ENCODE assay signal across 18 cellular contexts in the genomic region with DNA sequence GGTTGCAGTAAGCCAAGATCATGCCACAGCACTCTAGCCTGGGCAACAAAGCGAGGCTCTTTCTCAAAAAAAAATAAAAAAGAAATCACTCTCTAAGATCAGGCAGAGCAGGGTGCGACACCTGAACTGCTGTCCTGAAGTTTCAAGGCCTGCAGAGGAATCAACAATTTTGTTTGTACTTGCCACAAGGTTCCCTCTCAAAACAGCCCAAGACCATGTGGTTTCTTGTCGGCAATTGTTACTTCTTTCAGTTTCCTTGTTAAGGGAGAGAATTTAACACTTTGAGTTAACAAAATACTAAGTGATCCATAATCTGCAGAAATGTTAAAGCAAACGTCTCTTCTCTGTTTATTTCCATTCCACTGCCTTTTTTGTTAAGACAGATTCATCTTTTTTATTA. TPM values are rescaled to one million over a fixed set of nuclear protein-coding genes. Genes with fewer than 3 reads are reported as not detected.
DNase-seq lines count a peak whose midpoint lies in the region; ATAC-seq and TF ChIP-seq lines count a peak whose summit lies in the region.
"Had no signal": no experiment of that assay in that cellular context is flagged by ENCODE, and none has a peak within 500 bp of the region (broad histone marks: within the 10 kb centered on the region; RNA-seq: fewer than 3 reads in every experiment).

No MANE protein-coding gene starts in this region.

- H3K4me1 ChIP-seq in left ventricle myocardium inferior (peaks cover 73% of the 10 kb centered on the region), right atrium auricular region (peaks cover 0 to 43% of the 10 kb centered on the region in 2 donors), adrenal gland (replicated peaks in 1 of 2) (peaks cover 23 to 43% of the 10 kb centered on the region in 2 donors)

- H3K36me3 ChIP-seq in left ventricle myocardium inferior: no peaks in the 10 kb centered on the region
- H3K36me3 ChIP-seq in right atrium auricular region: no peaks in the 10 kb centered on the region
- H3K36me3 ChIP-seq in adrenal gland (replicated peaks in 1 of 2): no peaks in the 10 kb centered on the region
- H3K36me3 ChIP-seq: left lung, tibial artery had no signal

- H3K4me3 ChIP-seq in left ventricle myocardium inferior (no peak overlapping the region), right atrium auricular region (no peak overlapping the region), adrenal gland (no peak overlapping the region)
- H3K4me3 ChIP-seq: heart left ventricle, left lung, tibial artery had no signal

- H3K9me3 ChIP-seq in left ventricle myocardium inferior (replicated peaks) (no peaks in the 10 kb centered on the region), right atrium auricular region (no peaks in the 10 kb centered on the region), adrenal gland (replicated peaks in 1 of 3) (no peaks in the 10 kb centered on the region)
- H3K9me3 ChIP-seq: heart left ventricle, left lung, SK-N-SH, tibial artery had no signal

- 38 to 48% (median 41%) methylated on average over 4 of the region's 4 CpGs for WGBS in adrenal gland, 4 donors

- TF ChIP-seq CTCF in left ventricle myocardium inferior (IDR thresholded peaks at IDR 0.05; ENCODE audit: borderline replicate concordance) (no peak), right atrium auricular region (IDR thresholded peaks at IDR 0.05) (no peak), adrenal gland (IDR thresholded peaks at IDR 0.05) (no peak)

- TF ChIP-seq POLR2A in adrenal gland (IDR thresholded peaks at IDR 0.05): no peak

- no peak for DNase-seq in left ventricle myocardium inferior
- no peak for DNase-seq in right atrium auricular region (ENCODE audit: low spot score)
- peak; percentile 33 for DNase-seq in MV-4-11 (lab: John Stamatoyannopoulos, UW)
- no peak for DNase-seq in adrenal gland
- DNase-seq in stimulated activated CD8-positive, alpha-beta memory T cell treated with anti-CD3 and anti-CD28 coated beads, Interleukin-4, amount 100 ng/mL, for 48 hours: no peak
- no peak for DNase-seq in SW 1271 (lab: John Stamatoyannopoulos, UW)
- DNase-seq: activated CD4-positive, CD25-positive, alpha-beta regulatory T cell; DND-41; heart left ventricle; left lung; NCI-H146; NCI-H526 treated with DMSO at 0.1 percent for 48 hours; SK-N-SH; tibial artery had no signal

- ATAC-seq in HG03196 (IDR thresholded peaks at IDR 0.05; ENCODE audit: unreplicated experiment): no peak
- ATAC-seq: left lung; stimulated activated memory B cell treated with anti-CD40 and anti-IgM and Interleukin-4, amounts not matched to agents 10 μg/mL and 1 μg/mL and 100 μg/mL, for 72 hours had no signal

- H3K27ac ChIP-seq in left ventricle myocardium inferior (replicated peaks): peak overlapping the region; percentile 77
- no peak overlapping the region for H3K27ac ChIP-seq in right atrium auricular region
- peak overlapping the region in 4 of 5 donors; percentile 15 to 71 (median 61) for H3K27ac ChIP-seq in adrenal gland
- H3K27ac ChIP-seq: left lung, RWPE1, tibial artery had no signal

- H3K27me3 ChIP-seq in left ventricle myocardium inferior (ENCODE audit: low read depth): no peaks in the 10 kb centered on the region
- no peaks in the 10 kb centered on the region for H3K27me3 ChIP-seq in right atrium auricular region
- H3K27me3 ChIP-seq in adrenal gland: no peaks in the 10 kb centered on the region
- H3K27me3 ChIP-seq: heart left ventricle, left lung, tibial artery had no signal

- intact Hi-C loops in left ventricle myocardium inferior (cut with micrococcal nuclease) (no loop called here), adrenal gland (cut with DNase I) (no loop called here)

RNA-seq across cellular contexts. Expression of a gene that starts 36.5 kb away (rescaled TPM):
- 12.9 TPM for total RNA-seq in left ventricle myocardium inferior
- 10 to 100 TPM; 14.0 to 14.5 TPM for total RNA-seq in right atrium auricular region
- total RNA-seq in adrenal gland: 10 to 100 TPM; 25.2 to 48.4 (median 29.6) TPM
- 10 to 100 TPM; 15.1 to 45.4 (median 20.7) TPM for polyA plus RNA-seq in adrenal gland

RNA-seq across cellular contexts. Expression of a gene that starts 46.6 kb away (rescaled TPM):
- total RNA-seq in left ventricle myocardium inferior (1.0 TPM), right atrium auricular region (under 1 TPM in 1 of 2 donors, not detected in 1; 0.28 TPM), adrenal gland (1 to 10 TPM in 3 of 8 donors, under 1 TPM in 1, not detected in 4; 0.61 to 4.0 (median 1.2) TPM)
- polyA plus RNA-seq in adrenal gland: under 1 TPM in 2 of 3 donors, not detected in 1; 0.59 to 0.71 TPM
- total RNA-seq: posterior vena cava had no signal

Comparison
In these comparisons a context has a peak if more than half of its experiments do, and no peak if none do; other contexts are left out.
1. H3K27ac ChIP-seq: peak in left ventricle myocardium inferior (single experiment) and adrenal gland (4 of 5); none in right atrium auricular region (0 of 2).